In the genomic region with DNA sequence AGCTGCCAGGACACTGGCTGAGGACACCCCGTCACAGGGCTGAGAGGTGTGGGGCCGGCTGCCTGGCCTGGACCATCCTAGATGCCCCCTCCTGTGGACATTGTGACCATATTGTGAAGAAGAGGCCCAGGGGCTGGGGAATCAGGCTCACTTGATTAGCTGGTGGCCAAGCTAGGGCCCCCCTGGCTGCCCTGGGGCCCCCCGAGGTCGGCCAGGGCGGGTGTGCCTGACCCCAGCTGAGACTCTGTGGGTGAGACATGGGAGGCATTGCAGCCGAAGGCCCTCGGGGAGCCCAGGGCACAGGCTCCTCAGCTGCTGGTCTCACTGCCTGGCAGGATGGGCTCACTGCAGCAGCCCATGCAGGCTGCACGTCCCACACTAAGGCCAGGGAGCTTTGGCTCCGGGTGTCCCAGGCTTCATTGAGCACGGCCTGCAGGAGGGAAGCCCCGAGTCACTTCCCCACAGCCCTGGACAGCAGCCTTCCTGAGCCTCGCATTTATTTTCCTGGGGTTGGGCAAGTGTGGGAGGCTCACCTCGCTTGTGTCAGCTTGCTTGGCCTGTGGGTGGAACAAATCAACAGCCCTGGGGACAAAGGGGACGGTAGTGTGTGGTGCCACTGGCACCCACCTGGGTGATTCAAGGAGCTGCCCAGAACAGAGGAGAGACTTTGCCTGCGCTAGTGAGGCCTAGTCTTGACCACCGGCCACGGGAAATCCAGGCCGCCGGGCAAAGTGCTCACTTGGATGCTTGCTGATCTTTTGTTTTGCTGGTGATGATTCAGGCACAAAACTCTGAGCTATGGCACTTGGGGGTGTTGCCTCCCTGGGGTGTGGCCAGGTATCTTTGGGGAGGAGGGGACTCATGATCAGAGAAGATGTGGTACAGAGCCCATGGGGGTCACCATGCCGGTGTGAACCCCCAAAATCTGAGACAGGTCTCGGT, we compare ENCODE assay signal across 20 cellular contexts. TPM values are rescaled to one million over a fixed set of nuclear protein-coding genes. Genes with fewer than 3 reads are reported as not detected.
DNase-seq lines count a peak whose midpoint lies in the region; ATAC-seq and TF ChIP-seq lines count a peak whose summit lies in the region.
"Had no signal": no experiment of that assay in that cellular context is flagged by ENCODE, and none has a peak within 500 bp of the region (broad histone marks: within the 10 kb centered on the region; RNA-seq: fewer than 3 reads in every experiment).

No MANE protein-coding gene starts in this region.

- H3K4me3 ChIP-seq in Caco-2 (ENCODE audit: low read depth, low read length) = no peak overlapping the region
- no peak overlapping the region for H3K4me3 ChIP-seq in HEK293 (ENCODE audit: low read depth, low read length)
- no peak overlapping the region for H3K4me3 ChIP-seq in neural progenitor cell
- H3K4me3 ChIP-seq: pancreas, suprapubic skin had no signal

- H3K4me1 ChIP-seq in Caco-2 (peaks cover 24% of the 10 kb centered on the region), HEK293 (ENCODE audit: control insufficient read depth, insufficient read depth, low read length) (no peaks in the 10 kb centered on the region), neural progenitor cell (peaks cover 11% of the 10 kb centered on the region)
- H3K4me1 ChIP-seq: BE2C, pancreas had no signal

- H3K4me2 ChIP-seq in neural progenitor cell = no peak overlapping the region

- POLR2A ChIA-PET in Caco-2 (lab: Charles Lee) = interaction anchor here (1.1 kb wide), 1 partner anchor 76 kb away, joined by 8 read pairs; a partner anchor contains a TSS
- POLR2A ChIA-PET in HEK293 (lab: Yijun Ruan, JAX) = no interaction called here

- no peak for TF ChIP-seq CTCF in Caco-2 (IDR thresholded peaks at IDR 0.05; ENCODE audit: insufficient read depth in 1 of 2, low read depth in 1 of 2, low read length in 1 of 2, severe bottlenecking in 1 of 2, unreplicated experiment in 1 of 2)
- TF ChIP-seq CTCF in HEK293 (tag by site-specific recombination; IDR thresholded peaks at IDR 0.05) = no peak
- no peak for TF ChIP-seq CTCF in chondrocyte (IDR thresholded peaks at IDR 0.05)
- TF ChIP-seq CTCF in neural progenitor cell (IDR thresholded peaks at IDR 0.05) = no peak

- no peak for DNase-seq in Caco-2
- peak; percentile 72 for DNase-seq in chondrocyte (ENCODE audit: low spot score)
- no peak for DNase-seq in neural progenitor cell (ENCODE audit: low spot score)
- DNase-seq in stimulated activated CD4-positive, alpha-beta T cell treated with anti-CD3 and anti-CD28 coated beads, Interleukin-4, amount 100 ng/mL, for 24 hours = no peak
- DNase-seq in T-helper 2 cell = no peak
- DNase-seq in superior temporal gyrus (ENCODE audit: extremely low spot score) = no peak
- DNase-seq: activated naive CD4-positive, alpha-beta T cell treated with anti-CD3 and anti-CD28 coated beads, Interleukin-2, amount 10 ng/mL, durations not matched to agents 7 days and 5 days; BE2C; DND-41; effector memory CD8-positive, alpha-beta T cell; foreskin fibroblast; IMR-90; NCI-H1092 treated with DMSO at 0.1 percent for 48 hours; NCI-H2171 treated with DMSO at 0.1 percent for 48 hours; pancreas; stimulated activated CD4-positive, alpha-beta T cell treated with anti-CD3 and anti-CD28 coated beads, Interleukin-12 subunit alpha, Interleukin-12 subunit beta, amount 100 ng/mL, for 4 hours had no signal

- no peaks in the 10 kb centered on the region for H3K4me1 Mint-ChIP-seq in Caco-2 (ENCODE audit: low read depth, unreplicated experiment)
- peaks cover 7% of the 10 kb centered on the region for H3K4me1 Mint-ChIP-seq in chondrocyte (ENCODE audit: low read depth)
- peaks cover 7% of the 10 kb centered on the region for H3K4me1 Mint-ChIP-seq in neural progenitor cell
- H3K4me1 Mint-ChIP-seq: activated naive CD4-positive, alpha-beta T cell treated with anti-CD3 and anti-CD28 coated beads, Interleukin-2, amount 10 ng/mL, durations not matched to agents 7 days and 5 days had no signal

- no peak for ATAC-seq in GM21737 (IDR thresholded peaks at IDR 0.05; ENCODE audit: unreplicated experiment)
- ATAC-seq: effector memory CD8-positive, alpha-beta T cell; pancreas had no signal

- no peaks in the 10 kb centered on the region for H3F3A ChIP-seq in neural progenitor cell (ENCODE audit: low read depth)

- no peak overlapping the region for H3K9ac ChIP-seq in neural progenitor cell

- no peaks in the 10 kb centered on the region for H3K79me2 ChIP-seq in neural progenitor cell (ENCODE audit: low read depth)

- CTCF ChIA-PET in Caco-2 (lab: Charles Lee) (interaction anchor here (0.6 kb wide), 1 partner anchor 510 kb away, joined by 3 read pairs; no protein-coding TSS in a partner anchor), HEK293 (lab: Yijun Ruan, JAX) (no interaction called here)

- no peak overlapping the region for H3K27ac Mint-ChIP-seq in Caco-2 (ENCODE audit: unreplicated experiment)
- no peak overlapping the region for H3K27ac Mint-ChIP-seq in chondrocyte (ENCODE audit: unreplicated experiment)
- peak overlapping the region; percentile 69 for H3K27ac Mint-ChIP-seq in neural progenitor cell
- H3K27ac Mint-ChIP-seq: activated naive CD4-positive, alpha-beta T cell treated with anti-CD3 and anti-CD28 coated beads, Interleukin-2, amount 10 ng/mL, durations not matched to agents 7 days and 5 days had no signal

- H3K9me3 ChIP-seq in Caco-2 = no peaks in the 10 kb centered on the region
- H3K9me3 ChIP-seq in HEK293 (ENCODE audit: control insufficient read depth, insufficient read depth, low read depth, low read length) = no peaks in the 10 kb centered on the region
- H3K9me3 ChIP-seq in neural progenitor cell (ENCODE audit: low read depth) = peaks cover 15% of the 10 kb centered on the region
- H3K9me3 ChIP-seq: BE2C, pancreas, suprapubic skin had no signal

- no peaks in the 10 kb centered on the region for H4K20me1 ChIP-seq in neural progenitor cell (ENCODE audit: low read depth)

- H3K36me3 ChIP-seq in Caco-2 (ENCODE audit: control insufficient read depth, insufficient read depth, low read length) = no peaks in the 10 kb centered on the region
- H3K36me3 ChIP-seq in HEK293 (ENCODE audit: control insufficient read depth in 2 of 2, insufficient read depth in 1 of 2, low read length in 2 of 2) = no peaks in the 10 kb centered on the region
- no peaks in the 10 kb centered on the region for H3K36me3 ChIP-seq in neural progenitor cell
- H3K36me3 ChIP-seq: BE2C, pancreas, suprapubic skin had no signal

- peak overlapping the region; percentile 22 for H2AFZ ChIP-seq in neural progenitor cell (replicated peaks)

- intact Hi-C loops in Caco-2 (cut with micrococcal nuclease; ENCODE audit: unreplicated experiment) = no loop called here

- no peak overlapping the region for H3K27ac ChIP-seq in HEK293 (ENCODE audit: extremely low read depth, low read depth, low read length)
- H3K27ac ChIP-seq in neural progenitor cell = no peak overlapping the region
- H3K27ac ChIP-seq: pancreas, suprapubic skin had no signal

- no peaks in the 10 kb centered on the region for H3K27me3 Mint-ChIP-seq in Caco-2 (ENCODE audit: insufficient read depth, unreplicated experiment)
- H3K27me3 Mint-ChIP-seq in chondrocyte (ENCODE audit: low read depth) = no peaks in the 10 kb centered on the region
- H3K27me3 Mint-ChIP-seq in neural progenitor cell (ENCODE audit: insufficient read depth, low read depth) = peaks cover 11% of the 10 kb centered on the region
- H3K27me3 Mint-ChIP-seq: effector memory CD8-positive, alpha-beta T cell had no signal

- H3K27me3 ChIP-seq in Caco-2 (replicated peaks; ENCODE audit: control insufficient read depth, insufficient read depth, low read length) (no peaks in the 10 kb centered on the region), neural progenitor cell (no peaks in the 10 kb centered on the region)
- H3K27me3 ChIP-seq: BE2C, pancreas had no signal

- H3K4me3 Mint-ChIP-seq in Caco-2 (ENCODE audit: unreplicated experiment) = peak overlapping the region; percentile 19
- no peak overlapping the region for H3K4me3 Mint-ChIP-seq in chondrocyte (ENCODE audit: unreplicated experiment)
- no peak overlapping the region for H3K4me3 Mint-ChIP-seq in neural progenitor cell
- H3K4me3 Mint-ChIP-seq: activated naive CD4-positive, alpha-beta T cell treated with anti-CD3 and anti-CD28 coated beads, Interleukin-2, amount 10 ng/mL, durations not matched to agents 7 days and 5 days; effector memory CD8-positive, alpha-beta T cell had no signal

- BruUV-seq in Caco-2 (replicated peaks; lab: Mats Ljungman, UMichigan) = no TSS peak

- no peaks in the 10 kb centered on the region for H3K36me3 Mint-ChIP-seq in Caco-2 (ENCODE audit: insufficient read depth, unreplicated experiment)
- H3K36me3 Mint-ChIP-seq in chondrocyte (ENCODE audit: low read depth) = peaks cover 2% of the 10 kb centered on the region
- no peaks in the 10 kb centered on the region for H3K36me3 Mint-ChIP-seq in neural progenitor cell
- H3K36me3 Mint-ChIP-seq: activated naive CD4-positive, alpha-beta T cell treated with anti-CD3 and anti-CD28 coated beads, Interleukin-2, amount 10 ng/mL, durations not matched to agents 7 days and 5 days had no signal

- H3K9me3 Mint-ChIP-seq in Caco-2 (ENCODE audit: unreplicated experiment) (no peaks in the 10 kb centered on the region), chondrocyte (ENCODE audit: low read depth) (peaks cover 3% of the 10 kb centered on the region), neural progenitor cell (peaks cover 11% of the 10 kb centered on the region)
- H3K9me3 Mint-ChIP-seq: effector memory CD8-positive, alpha-beta T cell had no signal

TF ChIP-seq in HEK293, 187 proteins besides CTCF, POLR2A, EP300 and RAD21 (continues in another document):
- TF ChIP-seq ZFHX2 (tag by site-specific recombination; conservative IDR thresholded peaks at IDR 0.05) = peak; percentile 62
- peak; percentile 67 for TF ChIP-seq EGR2 (tag by site-specific recombination; IDR thresholded peaks at IDR 0.05; ENCODE audit: low read depth)
- no peak for TF ChIP-seq ZNF561 (tag by site-specific recombination; IDR thresholded peaks at IDR 0.05; ENCODE audit: borderline replicate concordance)
- TF ChIP-seq ZSCAN16 (tag by site-specific recombination; IDR thresholded peaks at IDR 0.05) = no peak
- no peak for TF ChIP-seq ZNF48 (tag by site-specific recombination; IDR thresholded peaks at IDR 0.05)
- TF ChIP-seq ZNF157 (tag by site-specific recombination; IDR thresholded peaks at IDR 0.05) = no peak
- 0 out of 2 replicates have a peak, but pooled peaks have one; percentile 18 for TF ChIP-seq GLIS1 (tag by site-specific recombination; IDR thresholded peaks at IDR 0.05)
- no peak for TF ChIP-seq HOXA7 (CRISPR knock-in tag; IDR thresholded peaks at IDR 0.05; ENCODE audit: borderline replicate concordance)

RNA-seq across cellular contexts. Expression of a gene that starts 1.3 kb away (rescaled TPM):
- total RNA-seq in Caco-2 (2022) = 6.0 and 6.8 TPM in 2 replicates
- total RNA-seq in chondrocyte = 0.52 to 1.3 TPM in 2 of 3 replicates, not detected in the other
- 0.09 TPM in 1 of 2 replicates, not detected in the other for total RNA-seq in neural progenitor cell (ENCODE audit: low replicate concordance)
- total RNA-seq: IMR-90, pancreas, suprapubic skin had no signal

RNA-seq across cellular contexts. Expression of a gene that starts 31.0 kb away (rescaled TPM):
- total RNA-seq in Caco-2 (2022) (1.5 and 3.9 TPM in 2 replicates), chondrocyte (0.42 to 1.3 TPM (median 0.85 TPM) in 3 replicates), neural progenitor cell (ENCODE audit: low replicate concordance) (1.2 TPM in 1 of 2 replicates, not detected in the other)
- total RNA-seq: activated CD8-positive, alpha-beta memory T cell treated with anti-CD3 and anti-CD28 coated beads for 36 hours; IMR-90; pancreas had no signal

RNA-seq across cellular contexts. Expression of a gene that starts 43.5 kb away (rescaled TPM):
- total RNA-seq in Caco-2 (2022) (35.4 and 41.3 TPM in 2 replicates), chondrocyte (14.5 to 26.3 TPM (median 16.6 TPM) in 3 replicates), neural progenitor cell (ENCODE audit: low replicate concordance) (3.5 and 15.4 TPM in 2 replicates)
